In the genomic region with DNA sequence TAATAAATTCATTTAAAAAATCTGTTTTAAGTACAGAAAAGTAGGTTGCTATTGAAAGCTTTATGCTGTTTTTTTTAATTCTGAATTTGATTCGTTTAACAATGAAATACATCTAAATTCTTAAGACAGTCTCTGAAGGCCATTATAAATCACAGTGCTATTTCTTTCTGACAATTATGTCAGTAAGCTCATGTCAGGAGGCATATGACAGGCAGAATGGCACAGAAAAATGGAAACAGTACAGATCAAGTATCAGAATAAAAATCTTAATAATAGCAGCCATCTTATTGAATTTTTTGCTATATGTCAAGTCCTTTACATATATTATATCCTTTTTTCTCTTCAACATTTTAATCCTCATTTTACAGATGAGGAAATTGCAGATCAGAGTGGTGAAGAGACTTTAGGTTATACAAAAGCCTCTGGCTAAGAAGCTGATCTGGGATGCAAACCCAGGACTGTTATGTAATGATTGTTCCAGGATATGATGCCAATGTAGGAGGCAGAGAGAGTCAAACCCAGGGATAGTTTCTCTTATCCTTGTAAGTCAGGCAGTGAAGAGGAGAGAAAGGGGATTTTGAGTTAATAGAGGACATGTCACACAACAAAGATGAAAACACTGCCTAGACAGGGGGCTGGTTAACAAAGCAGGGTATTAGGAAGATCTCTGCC, we compare ENCODE assay signal across 24 cellular contexts.
"Had no signal": no experiment of that assay in that cellular context is flagged by ENCODE, and none has a peak within 500 bp of the region (broad histone marks: within the 10 kb centered on the region; RNA-seq: fewer than 3 reads in every experiment).

No MANE protein-coding gene starts in this region.

- H3K4me3 ChIP-seq: body of pancreas, colonic mucosa, esophagus squamous epithelium, gastroesophageal sphincter, heart left ventricle, right lobe of liver, skin epidermis, testis, uterus had no signal

- H3K4me3 Mint-ChIP-seq: activated naive CD8-positive, alpha-beta T cell treated with anti-CD3 and anti-CD28 coated beads, Interleukin-2, amount 10 ng/mL, durations not matched to agents 7 days and 5 days; endodermal cell; nephron; stimulated activated effector memory CD8-positive, alpha-beta T cell treated with anti-CD3 and anti-CD28 coated beads, Interleukin-12 subunit alpha, Interleukin-12 subunit beta, amount 100 ng/mL, for 72 hours; stimulated activated naive CD8-positive, alpha-beta T cell treated with anti-CD3 and anti-CD28 coated beads, Interleukin-15, amount 100 ng/mL, for 72 hours; WTC11 had no signal

- H3K27me3 ChIP-seq: body of pancreas, colonic mucosa, esophagus squamous epithelium, gastroesophageal sphincter, heart left ventricle, right lobe of liver, testis, uterus had no signal

- H3K4me1 ChIP-seq: colonic mucosa, esophagus squamous epithelium, gastroesophageal sphincter, heart left ventricle, right lobe of liver, testis, uterus had no signal

- H3K36me3 ChIP-seq: colonic mucosa, esophagus squamous epithelium, gastroesophageal sphincter, heart left ventricle, right lobe of liver, uterus had no signal

- H3K27ac Mint-ChIP-seq: activated naive CD8-positive, alpha-beta T cell treated with anti-CD3 and anti-CD28 coated beads, Interleukin-2, amount 10 ng/mL, durations not matched to agents 7 days and 5 days; activated T-helper 2 cell treated with anti-CD3 and anti-CD28 coated beads, Interferon-gamma antibody, Interleukin-2, Interleukin-4, amounts not matched to agents 10 μg/mL and 5 μg/mL and 100 μg/mL, durations not matched to agents 14 hours and 24 hours and 36 hours; endodermal cell; nephron; stimulated activated effector memory CD8-positive, alpha-beta T cell treated with anti-CD3 and anti-CD28 coated beads, Interleukin-12 subunit alpha, Interleukin-12 subunit beta, amount 100 ng/mL, for 72 hours; stimulated activated naive CD8-positive, alpha-beta T cell treated with anti-CD3 and anti-CD28 coated beads, Interleukin-15, amount 100 ng/mL, for 72 hours; WTC11 had no signal

- DNase-seq: activated naive CD4-positive, alpha-beta T cell; activated naive CD8-positive, alpha-beta T cell treated with anti-CD3 and anti-CD28 coated beads, Interleukin-2, amount 10 ng/mL, durations not matched to agents 7 days and 5 days; activated T-cell treated with anti-CD3 and anti-CD28 coated beads, Interleukin-2, amount 50 U/mL, for 1 hour; body of pancreas; colonic mucosa; endodermal cell; esophagus squamous epithelium; heart left ventricle; islet precursor cell; left cardiac atrium; nucleus accumbens; right lobe of liver; stimulated activated CD4-positive, alpha-beta T cell treated with anti-CD3 and anti-CD28 coated beads, Interleukin-2, amount 100 ng/mL, for 24 hours; stimulated activated naive CD8-positive, alpha-beta T cell treated with anti-CD3 and anti-CD28 coated beads, Interleukin-15, amount 100 ng/mL, for 72 hours; T-helper 9 cell; testis; trophoblast cell; uterus had no signal

- H3K9me3 ChIP-seq: body of pancreas, colonic mucosa, esophagus squamous epithelium, gastroesophageal sphincter, heart left ventricle, right lobe of liver, testis, uterus had no signal

- H3K9me3 Mint-ChIP-seq: activated naive CD8-positive, alpha-beta T cell treated with anti-CD3 and anti-CD28 coated beads, Interleukin-2, amount 10 ng/mL, durations not matched to agents 7 days and 5 days; activated T-helper 2 cell treated with anti-CD3 and anti-CD28 coated beads, Interferon-gamma antibody, Interleukin-2, Interleukin-4, amounts not matched to agents 10 μg/mL and 5 μg/mL and 100 μg/mL, durations not matched to agents 14 hours and 24 hours and 36 hours; endodermal cell; nephron; stimulated activated naive CD8-positive, alpha-beta T cell treated with anti-CD3 and anti-CD28 coated beads, Interleukin-15, amount 100 ng/mL, for 72 hours; WTC11 had no signal

- H3K27ac ChIP-seq: body of pancreas, colonic mucosa, esophagus squamous epithelium, gastroesophageal sphincter, heart left ventricle, right lobe of liver, skin epidermis, testis, uterus had no signal

- H3K27me3 Mint-ChIP-seq: activated naive CD8-positive, alpha-beta T cell treated with anti-CD3 and anti-CD28 coated beads, Interleukin-2, amount 10 ng/mL, durations not matched to agents 7 days and 5 days; stimulated activated naive CD8-positive, alpha-beta T cell treated with anti-CD3 and anti-CD28 coated beads, Interleukin-15, amount 100 ng/mL, for 72 hours had no signal

- H3K36me3 Mint-ChIP-seq: activated naive CD8-positive, alpha-beta T cell treated with anti-CD3 and anti-CD28 coated beads, Interleukin-2, amount 10 ng/mL, durations not matched to agents 7 days and 5 days; stimulated activated effector memory CD8-positive, alpha-beta T cell treated with anti-CD3 and anti-CD28 coated beads, Interleukin-12 subunit alpha, Interleukin-12 subunit beta, amount 100 ng/mL, for 72 hours; WTC11 had no signal

- H3K4me1 Mint-ChIP-seq: activated naive CD8-positive, alpha-beta T cell treated with anti-CD3 and anti-CD28 coated beads, Interleukin-2, amount 10 ng/mL, durations not matched to agents 7 days and 5 days; stimulated activated effector memory CD8-positive, alpha-beta T cell treated with anti-CD3 and anti-CD28 coated beads, Interleukin-12 subunit alpha, Interleukin-12 subunit beta, amount 100 ng/mL, for 72 hours; stimulated activated naive CD8-positive, alpha-beta T cell treated with anti-CD3 and anti-CD28 coated beads, Interleukin-15, amount 100 ng/mL, for 72 hours had no signal
